Comparison of ENCODE assay signal across 1 cellular context in the genomic region with DNA sequence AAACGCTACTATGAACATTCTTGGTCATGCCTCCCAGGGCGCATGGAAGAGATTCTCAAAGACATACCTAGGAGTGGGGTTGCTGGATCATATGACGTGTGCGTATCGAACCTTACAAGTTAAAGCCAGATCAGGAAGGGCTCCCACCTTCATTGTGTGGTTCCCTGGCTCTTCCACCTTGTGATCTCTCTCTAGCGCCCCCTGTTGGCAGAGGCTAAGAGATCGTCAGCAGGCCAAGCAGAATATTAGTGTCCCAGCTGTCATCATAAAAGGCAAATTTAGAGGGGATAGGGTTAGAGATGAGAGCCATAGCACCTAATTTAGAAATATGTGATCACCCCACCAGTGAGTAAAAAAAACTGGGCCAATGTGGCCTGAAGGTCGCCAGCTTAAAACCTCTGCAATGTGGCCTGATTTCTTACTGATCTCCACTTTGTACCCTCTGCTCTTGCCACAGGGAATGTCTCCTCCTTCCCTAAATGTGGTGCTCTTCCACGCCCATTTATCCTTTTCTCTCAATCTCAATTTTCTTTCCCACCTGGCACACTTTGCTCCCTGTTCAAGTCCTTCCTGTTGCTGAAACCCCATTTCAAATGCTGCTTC.
A peak's percentile ranks its signal among the peaks of the same experiment; 100 is the strongest.
TF ChIP-seq lines count a peak whose summit lies in the region.

No MANE protein-coding gene starts in this region.

TF ChIP-seq in HepG2, 621 proteins besides CTCF, POLR2A, EP300 and RAD21 (continued from another document):
- TF ChIP-seq, protein P1, sequence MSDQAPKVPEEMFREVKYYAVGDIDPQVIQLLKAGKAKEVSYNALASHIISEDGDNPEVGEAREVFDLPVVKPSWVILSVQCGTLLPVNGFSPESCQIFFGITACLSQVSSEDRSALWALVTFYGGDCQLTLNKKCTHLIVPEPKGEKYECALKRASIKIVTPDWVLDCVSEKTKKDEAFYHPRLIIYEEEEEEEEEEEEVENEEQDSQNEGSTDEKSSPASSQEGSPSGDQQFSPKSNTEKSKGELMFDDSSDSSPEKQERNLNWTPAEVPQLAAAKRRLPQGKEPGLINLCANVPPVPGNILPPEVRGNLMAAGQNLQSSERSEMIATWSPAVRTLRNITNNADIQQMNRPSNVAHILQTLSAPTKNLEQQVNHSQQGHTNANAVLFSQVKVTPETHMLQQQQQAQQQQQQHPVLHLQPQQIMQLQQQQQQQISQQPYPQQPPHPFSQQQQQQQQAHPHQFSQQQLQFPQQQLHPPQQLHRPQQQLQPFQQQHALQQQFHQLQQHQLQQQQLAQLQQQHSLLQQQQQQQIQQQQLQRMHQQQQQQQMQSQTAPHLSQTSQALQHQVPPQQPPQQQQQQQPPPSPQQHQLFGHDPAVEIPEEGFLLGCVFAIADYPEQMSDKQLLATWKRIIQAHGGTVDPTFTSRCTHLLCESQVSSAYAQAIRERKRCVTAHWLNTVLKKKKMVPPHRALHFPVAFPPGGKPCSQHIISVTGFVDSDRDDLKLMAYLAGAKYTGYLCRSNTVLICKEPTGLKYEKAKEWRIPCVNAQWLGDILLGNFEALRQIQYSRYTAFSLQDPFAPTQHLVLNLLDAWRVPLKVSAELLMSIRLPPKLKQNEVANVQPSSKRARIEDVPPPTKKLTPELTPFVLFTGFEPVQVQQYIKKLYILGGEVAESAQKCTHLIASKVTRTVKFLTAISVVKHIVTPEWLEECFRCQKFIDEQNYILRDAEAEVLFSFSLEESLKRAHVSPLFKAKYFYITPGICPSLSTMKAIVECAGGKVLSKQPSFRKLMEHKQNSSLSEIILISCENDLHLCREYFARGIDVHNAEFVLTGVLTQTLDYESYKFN (CRISPR knock-in tag; conservative IDR thresholded peaks at IDR 0.05): no peak
- TF ChIP-seq, protein P2, sequence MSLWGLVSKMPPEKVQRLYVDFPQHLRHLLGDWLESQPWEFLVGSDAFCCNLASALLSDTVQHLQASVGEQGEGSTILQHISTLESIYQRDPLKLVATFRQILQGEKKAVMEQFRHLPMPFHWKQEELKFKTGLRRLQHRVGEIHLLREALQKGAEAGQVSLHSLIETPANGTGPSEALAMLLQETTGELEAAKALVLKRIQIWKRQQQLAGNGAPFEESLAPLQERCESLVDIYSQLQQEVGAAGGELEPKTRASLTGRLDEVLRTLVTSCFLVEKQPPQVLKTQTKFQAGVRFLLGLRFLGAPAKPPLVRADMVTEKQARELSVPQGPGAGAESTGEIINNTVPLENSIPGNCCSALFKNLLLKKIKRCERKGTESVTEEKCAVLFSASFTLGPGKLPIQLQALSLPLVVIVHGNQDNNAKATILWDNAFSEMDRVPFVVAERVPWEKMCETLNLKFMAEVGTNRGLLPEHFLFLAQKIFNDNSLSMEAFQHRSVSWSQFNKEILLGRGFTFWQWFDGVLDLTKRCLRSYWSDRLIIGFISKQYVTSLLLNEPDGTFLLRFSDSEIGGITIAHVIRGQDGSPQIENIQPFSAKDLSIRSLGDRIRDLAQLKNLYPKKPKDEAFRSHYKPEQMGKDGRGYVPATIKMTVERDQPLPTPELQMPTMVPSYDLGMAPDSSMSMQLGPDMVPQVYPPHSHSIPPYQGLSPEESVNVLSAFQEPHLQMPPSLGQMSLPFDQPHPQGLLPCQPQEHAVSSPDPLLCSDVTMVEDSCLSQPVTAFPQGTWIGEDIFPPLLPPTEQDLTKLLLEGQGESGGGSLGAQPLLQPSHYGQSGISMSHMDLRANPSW (CRISPR knock-in tag; IDR thresholded peaks at IDR 0.05; ENCODE audit: borderline replicate concordance): 0 out of 2 replicates have a peak, but pooled peaks have one; percentile 35
- TF ChIP-seq TEAD2 (CRISPR knock-in tag; IDR thresholded peaks at IDR 0.05) (no peak), CREB1 (IDR thresholded peaks at IDR 0.05) (0 out of 2 replicates have a peak, but pooled peaks have one; percentile 43), CREB1 (CRISPR knock-in tag; IDR thresholded peaks at IDR 0.05) (no peak)
